Comparison of ENCODE assay signal across 1 cellular context in genomic region chr9:121226186-121226585, GRCh38.
TF ChIP-seq lines count a peak whose summit lies in the region.

No MANE protein-coding gene starts in this region.

TF ChIP-seq in SK-N-SH treated with all-trans-retinoic acid at 6 μM for 48 hours, 23 proteins besides CTCF, POLR2A, EP300 and RAD21 (continued from another document):
- TF ChIP-seq, protein P1, sequence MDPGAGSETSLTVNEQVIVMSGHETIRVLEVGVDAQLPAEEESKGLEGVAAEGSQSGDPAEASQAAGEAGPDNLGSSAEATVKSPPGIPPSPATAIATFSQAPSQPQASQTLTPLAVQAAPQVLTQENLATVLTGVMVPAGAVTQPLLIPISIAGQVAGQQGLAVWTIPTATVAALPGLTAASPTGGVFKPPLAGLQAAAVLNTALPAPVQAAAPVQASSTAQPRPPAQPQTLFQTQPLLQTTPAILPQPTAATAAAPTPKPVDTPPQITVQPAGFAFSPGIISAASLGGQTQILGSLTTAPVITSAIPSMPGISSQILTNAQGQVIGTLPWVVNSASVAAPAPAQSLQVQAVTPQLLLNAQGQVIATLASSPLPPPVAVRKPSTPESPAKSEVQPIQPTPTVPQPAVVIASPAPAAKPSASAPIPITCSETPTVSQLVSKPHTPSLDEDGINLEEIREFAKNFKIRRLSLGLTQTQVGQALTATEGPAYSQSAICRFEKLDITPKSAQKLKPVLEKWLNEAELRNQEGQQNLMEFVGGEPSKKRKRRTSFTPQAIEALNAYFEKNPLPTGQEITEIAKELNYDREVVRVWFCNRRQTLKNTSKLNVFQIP (CRISPR knock-in tag; IDR thresholded peaks at IDR 0.05; ENCODE audit: borderline replicate concordance, low read depth) = no peak
- TF ChIP-seq ZFP30 (CRISPR knock-in tag; IDR thresholded peaks at IDR 0.05) (no peak), ZC3H10 (CRISPR knock-in tag; IDR thresholded peaks at IDR 0.05) (no peak), ZNF8 (CRISPR knock-in tag; IDR thresholded peaks at IDR 0.05) (no peak), ISL1 (CRISPR knock-in tag; IDR thresholded peaks at IDR 0.05) (no peak), TOX (CRISPR knock-in tag; IDR thresholded peaks at IDR 0.05; ENCODE audit: borderline replicate concordance) (no peak), CSRNP3 (CRISPR knock-in tag; IDR thresholded peaks at IDR 0.05) (no peak), TSHZ2 (CRISPR knock-in tag; IDR thresholded peaks at IDR 0.05) (no peak)
- TF ChIP-seq, protein P2, sequence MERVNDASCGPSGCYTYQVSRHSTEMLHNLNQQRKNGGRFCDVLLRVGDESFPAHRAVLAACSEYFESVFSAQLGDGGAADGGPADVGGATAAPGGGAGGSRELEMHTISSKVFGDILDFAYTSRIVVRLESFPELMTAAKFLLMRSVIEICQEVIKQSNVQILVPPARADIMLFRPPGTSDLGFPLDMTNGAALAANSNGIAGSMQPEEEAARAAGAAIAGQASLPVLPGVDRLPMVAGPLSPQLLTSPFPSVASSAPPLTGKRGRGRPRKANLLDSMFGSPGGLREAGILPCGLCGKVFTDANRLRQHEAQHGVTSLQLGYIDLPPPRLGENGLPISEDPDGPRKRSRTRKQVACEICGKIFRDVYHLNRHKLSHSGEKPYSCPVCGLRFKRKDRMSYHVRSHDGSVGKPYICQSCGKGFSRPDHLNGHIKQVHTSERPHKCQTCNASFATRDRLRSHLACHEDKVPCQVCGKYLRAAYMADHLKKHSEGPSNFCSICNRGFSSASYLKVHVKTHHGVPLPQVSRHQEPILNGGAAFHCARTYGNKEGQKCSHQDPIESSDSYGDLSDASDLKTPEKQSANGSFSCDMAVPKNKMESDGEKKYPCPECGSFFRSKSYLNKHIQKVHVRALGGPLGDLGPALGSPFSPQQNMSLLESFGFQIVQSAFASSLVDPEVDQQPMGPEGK (CRISPR knock-in tag; IDR thresholded peaks at IDR 0.05; ENCODE audit: borderline replicate concordance) = no peak
- TF ChIP-seq, protein P3, sequence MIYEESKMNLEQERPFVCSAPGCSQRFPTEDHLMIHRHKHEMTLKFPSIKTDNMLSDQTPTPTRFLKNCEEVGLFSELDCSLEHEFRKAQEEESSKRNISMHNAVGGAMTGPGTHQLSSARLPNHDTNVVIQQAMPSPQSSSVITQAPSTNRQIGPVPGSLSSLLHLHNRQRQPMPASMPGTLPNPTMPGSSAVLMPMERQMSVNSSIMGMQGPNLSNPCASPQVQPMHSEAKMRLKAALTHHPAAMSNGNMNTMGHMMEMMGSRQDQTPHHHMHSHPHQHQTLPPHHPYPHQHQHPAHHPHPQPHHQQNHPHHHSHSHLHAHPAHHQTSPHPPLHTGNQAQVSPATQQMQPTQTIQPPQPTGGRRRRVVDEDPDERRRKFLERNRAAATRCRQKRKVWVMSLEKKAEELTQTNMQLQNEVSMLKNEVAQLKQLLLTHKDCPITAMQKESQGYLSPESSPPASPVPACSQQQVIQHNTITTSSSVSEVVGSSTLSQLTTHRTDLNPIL (CRISPR knock-in tag; IDR thresholded peaks at IDR 0.05; ENCODE audit: low read depth) = no peak
